ENCODE assay signal across 8 cellular contexts in the genomic region with DNA sequence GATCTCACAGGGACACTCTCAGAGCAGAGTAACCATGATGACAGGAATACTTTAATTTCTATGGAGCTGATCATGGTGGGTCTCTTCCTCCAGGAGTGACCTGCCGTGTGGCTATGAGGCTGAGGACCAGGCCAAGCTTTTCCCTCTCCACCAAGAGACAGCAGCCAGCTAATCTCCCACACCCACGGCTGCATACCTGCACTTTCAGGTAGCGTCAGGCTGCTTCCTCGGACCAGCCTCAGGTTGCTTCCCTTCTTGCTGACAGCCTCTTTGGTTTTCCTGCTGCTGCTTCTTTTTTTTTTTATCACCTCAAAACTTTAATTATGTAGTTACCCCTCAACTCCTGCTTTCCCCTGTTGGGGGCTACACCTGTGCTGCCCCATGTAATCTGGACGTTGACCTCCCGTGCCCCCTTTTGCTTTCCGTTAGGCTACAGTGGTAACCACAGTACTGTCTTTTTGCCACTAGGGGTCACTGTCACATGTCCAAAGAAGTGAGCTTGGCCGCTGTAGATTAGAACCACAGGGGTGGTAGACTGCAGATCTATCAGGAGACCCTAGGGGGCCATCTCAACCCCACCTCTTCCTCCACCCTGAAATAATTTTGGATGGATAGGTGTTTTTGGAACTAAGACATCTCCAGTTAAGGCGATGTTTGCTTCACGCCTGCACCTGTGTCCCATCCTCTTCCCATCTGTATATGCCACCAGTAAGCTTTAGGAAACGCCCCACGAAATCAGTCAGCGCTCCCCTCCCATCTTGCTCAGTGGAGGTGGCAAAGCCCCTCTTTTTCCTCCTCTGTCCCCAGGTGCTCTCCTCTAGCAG. TPM values are rescaled to one million over a fixed set of nuclear protein-coding genes. Genes with fewer than 3 reads are reported as not detected.
DNase-seq lines count a peak whose midpoint lies in the region; TF ChIP-seq lines count a peak whose summit lies in the region.

No MANE protein-coding gene starts in this region.

- H3K79me2 ChIP-seq in GM23248 (ENCODE audit: insufficient read depth) (no peaks in the 10 kb centered on the region), PC-9 (ENCODE audit: low read depth) (no peaks in the 10 kb centered on the region), fibroblast of lung (ENCODE audit: control insufficient read depth, insufficient read depth, low read length) (no peaks in the 10 kb centered on the region), neural cell (replicated peaks; ENCODE audit: insufficient read depth, low read length) (no peaks in the 10 kb centered on the region)

- intact Hi-C loops in PC-9 (cut with micrococcal nuclease; ENCODE audit: unreplicated experiment), result loop anchor here (1.0 to 5.0 kb wide), 4 partner anchors 38 to 324 kb away; a partner anchor contains a TSS

- H2AFZ ChIP-seq in GM23248, result no peak overlapping the region
- H2AFZ ChIP-seq in PC-9, result no peak overlapping the region
- no peak overlapping the region for H2AFZ ChIP-seq in fibroblast of lung (ENCODE audit: low read length)
- no peak overlapping the region for H2AFZ ChIP-seq in neural cell (ENCODE audit: low read depth, low read length)

- no TSS peak for BruUV-seq in PC-9 (replicated peaks; lab: Mats Ljungman, UMichigan)

- H3K9me3 ChIP-seq in GM23248 (ENCODE audit: low read depth) (no peaks in the 10 kb centered on the region), PC-9 (ENCODE audit: insufficient read depth, low read depth) (no peaks in the 10 kb centered on the region), fibroblast of lung (ENCODE audit: control insufficient read depth, insufficient read depth, low read depth, low read length) (no peaks in the 10 kb centered on the region), neural cell (ENCODE audit: low read length) (no peaks in the 10 kb centered on the region)

- H4K20me1 ChIP-seq in GM23248 (ENCODE audit: insufficient read depth) (no peaks in the 10 kb centered on the region), PC-9 (ENCODE audit: insufficient read depth) (no peaks in the 10 kb centered on the region), fibroblast of lung (ENCODE audit: control insufficient read depth, extremely low read depth, insufficient read depth, low read length) (no peaks in the 10 kb centered on the region), neural cell (ENCODE audit: insufficient read depth) (no peaks in the 10 kb centered on the region)

- DNase-seq in G401 (ENCODE audit: low spot score) (peak; percentile 86), GM23248 (peak; percentile 86), LHCN-M2 (ENCODE audit: low read depth) (peak; percentile 76), PC-9 (peak; percentile 65 to 67), fibroblast of lung (ENCODE audit: low read depth in 2 of 2) (peak; percentile 68 to 87), superior temporal gyrus (ENCODE audit: extremely low spot score) (peak; percentile 90)
- DNase-seq in activated T-cell treated with anti-CD3 and anti-CD28 coated beads, Interleukin-2, amount 50 U/mL, for 1 hour, result peak; percentile 52

- no peak for TF ChIP-seq EP300 in neural cell (conservative IDR thresholded peaks at IDR 0.05; ENCODE audit: poor library complexity, severe bottlenecking)

- TF ChIP-seq CTCF in PC-9 (conservative IDR thresholded peaks at IDR 0.05) (peak; percentile 96), fibroblast of lung (conservative IDR thresholded peaks at IDR 0.05 in 1 of 2, IDR thresholded peaks at IDR 0.05 in 1 of 2; ENCODE audit: low read depth in 1 of 2, low read length in 2 of 2) (peak; percentile 81 to 89), neural cell (IDR thresholded peaks at IDR 0.05; ENCODE audit: poor library complexity, severe bottlenecking) (peak; percentile 95)

- H3K27me3 ChIP-seq in GM23248 (replicated peaks; ENCODE audit: insufficient read depth) (peaks cover 5% of the 10 kb centered on the region; the same call in 1 of the 2 replicates), PC-9 (ENCODE audit: insufficient read depth, low read depth) (peaks cover 34% of the 10 kb centered on the region), fibroblast of lung (ENCODE audit: control insufficient read depth, insufficient read depth, low read length) (peaks cover 4% of the 10 kb centered on the region), neural cell (ENCODE audit: insufficient read depth, low read depth, low read length) (no peaks in the 10 kb centered on the region)

- H3K4me3 ChIP-seq in GM23248 (no peak overlapping the region), PC-9 (no peak overlapping the region), fibroblast of lung (replicated peaks in 1 of 4; ENCODE audit: control extremely low read depth in 1 of 4, insufficient read depth in 1 of 4, low read depth in 3 of 4, low read length in 4 of 4) (no peak overlapping the region), neural cell (ENCODE audit: low read length) (no peak overlapping the region)

- H3K9ac ChIP-seq in GM23248 (no peak overlapping the region), fibroblast of lung (ENCODE audit: insufficient read depth, low read length) (no peak overlapping the region), neural cell (ENCODE audit: low read length) (no peak overlapping the region)

- H3K27ac ChIP-seq in GM23248 (no peak overlapping the region), PC-9 (no peak overlapping the region), fibroblast of lung (ENCODE audit: insufficient read depth, low read length) (no peak overlapping the region), neural cell (ENCODE audit: low read length) (no peak overlapping the region)

- POLR2A ChIA-PET in PC-9 (lab: Charles Lee; ENCODE audit: unreplicated experiment), result no interaction called here

- peak; percentile 84 for TF ChIP-seq RAD21 in neural cell (conservative IDR thresholded peaks at IDR 0.05)

- CTCF ChIA-PET in PC-9 (lab: Charles Lee), result interaction anchor here (0.5 to 1.6 kb wide), 9 partner anchors 8 to 143 kb away, joined by 3 to 8 read pairs (median 4); no protein-coding TSS in a partner anchor

- in situ Hi-C loops in G401 (cut with HindIII; ENCODE audit: low sequenced_read_pairs) (no loop called here), GM23248 (cut with MboI) (no loop called here)

- H3K36me3 ChIP-seq in GM23248 (ENCODE audit: low read depth), result no peaks in the 10 kb centered on the region
- no peaks in the 10 kb centered on the region for H3K36me3 ChIP-seq in PC-9 (ENCODE audit: low read depth)
- H3K36me3 ChIP-seq in fibroblast of lung (ENCODE audit: control insufficient read depth, insufficient read depth, low read length), result no peaks in the 10 kb centered on the region
- peaks cover 14% of the 10 kb centered on the region for H3K36me3 ChIP-seq in neural cell (ENCODE audit: insufficient read depth, low read length)

- H3K4me2 ChIP-seq in GM23248 (ENCODE audit: unreplicated experiment), result no peak overlapping the region
- no peak overlapping the region for H3K4me2 ChIP-seq in PC-9
- no peak overlapping the region for H3K4me2 ChIP-seq in fibroblast of lung (ENCODE audit: extremely low read depth, insufficient read depth, low read length)
- H3K4me2 ChIP-seq in neural cell (ENCODE audit: low read length), result no peak overlapping the region

- H3F3A ChIP-seq in GM23248 (ENCODE audit: insufficient read depth) (no peaks in the 10 kb centered on the region), PC-9 (ENCODE audit: insufficient read depth, low read depth) (no peaks in the 10 kb centered on the region), neural cell (ENCODE audit: insufficient read depth, low read length, poor library complexity, severe bottlenecking) (no peaks in the 10 kb centered on the region)

- H3K4me1 ChIP-seq in GM23248 (ENCODE audit: insufficient read depth) (no peaks in the 10 kb centered on the region), PC-9 (replicated peaks; ENCODE audit: insufficient read depth) (no peaks in the 10 kb centered on the region), fibroblast of lung (ENCODE audit: control insufficient read depth, extremely low read depth, insufficient read depth, low read length) (no peaks in the 10 kb centered on the region)

- WGBS in GM23248 (ENCODE audit: low coverage in 1 of 2, low lambda C conversion rate in 2 of 2, missing lambda C conversion rate in 2 of 2), 2 experiments, result 51 to 52% methylated on average over 13 of the region's 13 CpGs

- H3K9me2 ChIP-seq in GM23248 (ENCODE audit: insufficient read depth), result no peaks in the 10 kb centered on the region
- no peaks in the 10 kb centered on the region for H3K9me2 ChIP-seq in PC-9 (ENCODE audit: insufficient read depth)
- H3K9me2 ChIP-seq in neural cell (ENCODE audit: insufficient read depth, low read length), result no peaks in the 10 kb centered on the region

RNA-seq across cellular contexts. Expression of a gene that starts 7.8 kb away (rescaled TPM):
- total RNA-seq in G401 (2014; rRNA removed; shearing (Covaris generic)), result 19.4 and 25.2 TPM in 2 replicates
- total RNA-seq in GM23248 (2014; rRNA removed; shearing (Covaris generic)), result 21.5 and 27.3 TPM in 2 replicates
- polyA plus RNA-seq in GM23248 (2016; fragmentation: Nextera tagmentation; extraction: Ambion mirVana) (20.7 and 22.5 TPM in 2 replicates), fibroblast of lung (24.3 and 25.2 TPM in 2 replicates), neural cell (22.1 and 31.0 TPM in 2 replicates)
- total RNA-seq in LHCN-M2 (2014; rRNA removed) (19.1 and 23.3 TPM in 2 replicates), PC-9 (2021) (47.7 and 48.7 TPM in 2 replicates), fibroblast of lung (9.0 and 11.9 TPM in 2 replicates)
- 16.2 TPM for polyA plus RNA-seq in LHCN-M2 (2012)
- 14.0 and 14.1 TPM in 2 replicates for polyA plus RNA-seq in fibroblast of lung (2012)
- polyA minus RNA-seq in fibroblast of lung (ENCODE audit: low replicate concordance) (17.0 and 21.8 TPM in 2 replicates), neural cell (13.1 and 21.6 TPM in 2 replicates)

RNA-seq across cellular contexts. Expression of a gene that starts 21.4 kb away (rescaled TPM):
- total RNA-seq in G401 (2014; rRNA removed; shearing (Covaris generic)), result 21.9 and 23.0 TPM in 2 replicates
- 12.3 and 19.6 TPM in 2 replicates for total RNA-seq in GM23248 (2014; rRNA removed; shearing (Covaris generic))
- polyA plus RNA-seq in GM23248 (2016; fragmentation: Nextera tagmentation; extraction: Ambion mirVana) (7.7 and 8.7 TPM in 2 replicates), fibroblast of lung (12.1 and 17.3 TPM in 2 replicates), neural cell (141 and 163 TPM in 2 replicates)
- total RNA-seq in LHCN-M2 (2014; rRNA removed) (19.3 and 22.0 TPM in 2 replicates), PC-9 (2021) (16.2 and 18.1 TPM in 2 replicates), fibroblast of lung (16.4 and 30.4 TPM in 2 replicates)
- 17.3 TPM for polyA plus RNA-seq in LHCN-M2 (2012)
- 11.3 and 15.0 TPM in 2 replicates for polyA plus RNA-seq in fibroblast of lung (2012)
- polyA minus RNA-seq in fibroblast of lung (ENCODE audit: low replicate concordance) (20.3 and 33.1 TPM in 2 replicates), neural cell (68.3 and 78.4 TPM in 2 replicates)

RNA-seq across cellular contexts. Expression of a gene that starts 28.0 kb away (rescaled TPM):
- total RNA-seq in G401 (2014; rRNA removed; shearing (Covaris generic)), result 4.6 and 5.7 TPM in 2 replicates
- total RNA-seq in GM23248 (2014; rRNA removed; shearing (Covaris generic)), result 24.2 and 43.0 TPM in 2 replicates
- polyA plus RNA-seq in GM23248 (2016; fragmentation: Nextera tagmentation; extraction: Ambion mirVana) (0.24 and 0.60 TPM in 2 replicates), fibroblast of lung (12.1 and 15.7 TPM in 2 replicates), neural cell (12.9 and 18.8 TPM in 2 replicates)
- total RNA-seq in LHCN-M2 (2014; rRNA removed) (13.8 and 14.6 TPM in 2 replicates), PC-9 (2021) (12.9 and 18.8 TPM in 2 replicates), fibroblast of lung (34.4 and 40.0 TPM in 2 replicates)
- 11.4 TPM for polyA plus RNA-seq in LHCN-M2 (2012)
- 13.0 and 19.1 TPM in 2 replicates for polyA plus RNA-seq in fibroblast of lung (2012)
- polyA minus RNA-seq in fibroblast of lung (ENCODE audit: low replicate concordance) (11.7 and 20.1 TPM in 2 replicates), neural cell (6.6 and 6.7 TPM in 2 replicates)

RNA-seq across cellular contexts. Expression of a gene that starts 33.4 kb away (rescaled TPM):
- not detected in 2 replicates for total RNA-seq in G401 (2014; rRNA removed; shearing (Covaris generic))
- under 0.01 and 0.11 TPM in 2 replicates for total RNA-seq in GM23248 (2014; rRNA removed; shearing (Covaris generic))
- polyA plus RNA-seq in GM23248 (2016; fragmentation: Nextera tagmentation; extraction: Ambion mirVana), result 0.15 and 0.18 TPM in 2 replicates
- total RNA-seq in LHCN-M2 (2014; rRNA removed), result 0.06 TPM in 1 of 2 replicates, not detected in the other
- polyA plus RNA-seq in LHCN-M2 (2012), result not detected
- 0.07 TPM in 1 of 2 replicates, not detected in the other for total RNA-seq in PC-9 (2021)
- total RNA-seq in fibroblast of lung, result 0.51 and 1.3 TPM in 2 replicates
- 0.53 and 0.89 TPM in 2 replicates for polyA plus RNA-seq in fibroblast of lung
- 0.37 and 0.76 TPM in 2 replicates for polyA plus RNA-seq in fibroblast of lung (2012)
- 0.19 and 3.7 TPM in 2 replicates for polyA minus RNA-seq in fibroblast of lung (ENCODE audit: low replicate concordance)
- 58.8 and 67.5 TPM in 2 replicates for polyA plus RNA-seq in neural cell
- 80.1 and 98.9 TPM in 2 replicates for polyA minus RNA-seq in neural cell

RNA-seq across cellular contexts. Expression of a gene that starts 36.2 kb away (rescaled TPM):
- total RNA-seq in G401 (2014; rRNA removed; shearing (Covaris generic)), result 158 and 162 TPM in 2 replicates
- 158 and 202 TPM in 2 replicates for total RNA-seq in GM23248 (2014; rRNA removed; shearing (Covaris generic))
- polyA plus RNA-seq in GM23248 (2016; fragmentation: Nextera tagmentation; extraction: Ambion mirVana) (141 and 144 TPM in 2 replicates), fibroblast of lung (211 and 229 TPM in 2 replicates), neural cell (351 and 369 TPM in 2 replicates)
- total RNA-seq in LHCN-M2 (2014; rRNA removed) (177 and 202 TPM in 2 replicates), PC-9 (2021) (93.4 and 105 TPM in 2 replicates), fibroblast of lung (101 and 108 TPM in 2 replicates)
- 186 TPM for polyA plus RNA-seq in LHCN-M2 (2012)
- polyA plus RNA-seq in fibroblast of lung (2012), result 160 and 172 TPM in 2 replicates
- polyA minus RNA-seq in fibroblast of lung (ENCODE audit: low replicate concordance) (97.2 and 166 TPM in 2 replicates), neural cell (131 and 162 TPM in 2 replicates)
